1 cellular context compared by ENCODE assay signal in the genomic region with DNA sequence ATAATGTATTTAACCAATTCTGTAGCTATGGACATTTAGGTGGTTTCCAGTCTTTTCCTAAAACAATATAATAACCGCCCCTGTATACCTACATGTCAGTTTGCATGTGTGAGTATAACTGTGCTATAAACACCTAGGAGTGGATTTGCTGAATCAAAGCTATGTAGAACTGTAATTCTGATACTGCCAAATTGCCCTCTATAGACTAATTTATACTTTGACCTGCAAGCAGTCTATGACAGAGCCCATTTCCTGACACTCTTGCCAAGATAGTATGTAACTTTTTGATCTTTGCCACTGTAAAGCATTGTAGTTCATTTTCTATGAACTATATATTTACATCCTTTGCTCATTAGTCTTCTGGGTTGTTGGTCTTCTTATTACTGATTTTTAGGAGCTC.
TF ChIP-seq lines count a peak whose summit lies in the region.

No MANE protein-coding gene starts in this region.

TF ChIP-seq in GM12878, 131 proteins besides CTCF, POLR2A, EP300 and RAD21:
- no peak for TF ChIP-seq KAT2A (conservative IDR thresholded peaks at IDR 0.05; ENCODE audit: control insufficient read depth, low read depth, low read length)
- TF ChIP-seq, protein P1, sequence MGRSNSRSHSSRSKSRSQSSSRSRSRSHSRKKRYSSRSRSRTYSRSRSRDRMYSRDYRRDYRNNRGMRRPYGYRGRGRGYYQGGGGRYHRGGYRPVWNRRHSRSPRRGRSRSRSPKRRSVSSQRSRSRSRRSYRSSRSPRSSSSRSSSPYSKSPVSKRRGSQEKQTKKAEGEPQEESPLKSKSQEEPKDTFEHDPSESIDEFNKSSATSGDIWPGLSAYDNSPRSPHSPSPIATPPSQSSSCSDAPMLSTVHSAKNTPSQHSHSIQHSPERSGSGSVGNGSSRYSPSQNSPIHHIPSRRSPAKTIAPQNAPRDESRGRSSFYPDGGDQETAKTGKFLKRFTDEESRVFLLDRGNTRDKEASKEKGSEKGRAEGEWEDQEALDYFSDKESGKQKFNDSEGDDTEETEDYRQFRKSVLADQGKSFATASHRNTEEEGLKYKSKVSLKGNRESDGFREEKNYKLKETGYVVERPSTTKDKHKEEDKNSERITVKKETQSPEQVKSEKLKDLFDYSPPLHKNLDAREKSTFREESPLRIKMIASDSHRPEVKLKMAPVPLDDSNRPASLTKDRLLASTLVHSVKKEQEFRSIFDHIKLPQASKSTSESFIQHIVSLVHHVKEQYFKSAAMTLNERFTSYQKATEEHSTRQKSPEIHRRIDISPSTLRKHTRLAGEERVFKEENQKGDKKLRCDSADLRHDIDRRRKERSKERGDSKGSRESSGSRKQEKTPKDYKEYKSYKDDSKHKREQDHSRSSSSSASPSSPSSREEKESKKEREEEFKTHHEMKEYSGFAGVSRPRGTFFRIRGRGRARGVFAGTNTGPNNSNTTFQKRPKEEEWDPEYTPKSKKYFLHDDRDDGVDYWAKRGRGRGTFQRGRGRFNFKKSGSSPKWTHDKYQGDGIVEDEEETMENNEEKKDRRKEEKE (IDR thresholded peaks at IDR 0.05) = no peak
- TF ChIP-seq MEF2B (IDR thresholded peaks at IDR 0.05; ENCODE audit: partially characterized antibody, poor library complexity, severe bottlenecking) = no peak
- TF ChIP-seq, protein P2, sequence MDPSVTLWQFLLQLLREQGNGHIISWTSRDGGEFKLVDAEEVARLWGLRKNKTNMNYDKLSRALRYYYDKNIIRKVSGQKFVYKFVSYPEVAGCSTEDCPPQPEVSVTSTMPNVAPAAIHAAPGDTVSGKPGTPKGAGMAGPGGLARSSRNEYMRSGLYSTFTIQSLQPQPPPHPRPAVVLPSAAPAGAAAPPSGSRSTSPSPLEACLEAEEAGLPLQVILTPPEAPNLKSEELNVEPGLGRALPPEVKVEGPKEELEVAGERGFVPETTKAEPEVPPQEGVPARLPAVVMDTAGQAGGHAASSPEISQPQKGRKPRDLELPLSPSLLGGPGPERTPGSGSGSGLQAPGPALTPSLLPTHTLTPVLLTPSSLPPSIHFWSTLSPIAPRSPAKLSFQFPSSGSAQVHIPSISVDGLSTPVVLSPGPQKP (IDR thresholded peaks at IDR 0.05; ENCODE audit: low read depth, low read length) = no peak
- no peak for TF ChIP-seq YBX1 (IDR thresholded peaks at IDR 0.05)
- TF ChIP-seq, protein P3, sequence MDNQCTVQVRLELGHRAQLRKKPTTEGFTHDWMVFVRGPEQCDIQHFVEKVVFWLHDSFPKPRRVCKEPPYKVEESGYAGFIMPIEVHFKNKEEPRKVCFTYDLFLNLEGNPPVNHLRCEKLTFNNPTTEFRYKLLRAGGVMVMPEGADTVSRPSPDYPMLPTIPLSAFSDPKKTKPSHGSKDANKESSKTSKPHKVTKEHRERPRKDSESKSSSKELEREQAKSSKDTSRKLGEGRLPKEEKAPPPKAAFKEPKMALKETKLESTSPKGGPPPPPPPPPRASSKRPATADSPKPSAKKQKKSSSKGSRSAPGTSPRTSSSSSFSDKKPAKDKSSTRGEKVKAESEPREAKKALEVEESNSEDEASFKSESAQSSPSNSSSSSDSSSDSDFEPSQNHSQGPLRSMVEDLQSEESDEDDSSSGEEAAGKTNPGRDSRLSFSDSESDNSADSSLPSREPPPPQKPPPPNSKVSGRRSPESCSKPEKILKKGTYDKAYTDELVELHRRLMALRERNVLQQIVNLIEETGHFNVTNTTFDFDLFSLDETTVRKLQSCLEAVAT (IDR thresholded peaks at IDR 0.05) = no peak
- TF ChIP-seq MYC (IDR thresholded peaks at IDR 0.05; ENCODE audit: insufficient read depth, insufficient read length, insufficient replicate concordance, low read length, severe bottlenecking) = no peak
- TF ChIP-seq FOS (IDR thresholded peaks at IDR 0.05; ENCODE audit: borderline replicate concordance, extremely low read depth, insufficient read length) = no peak
- TF ChIP-seq EZH2 (IDR thresholded peaks at IDR 0.05; ENCODE audit: borderline replicate concordance, control insufficient read depth, low read depth, low read length) = no peak
- TF ChIP-seq, protein P4, sequence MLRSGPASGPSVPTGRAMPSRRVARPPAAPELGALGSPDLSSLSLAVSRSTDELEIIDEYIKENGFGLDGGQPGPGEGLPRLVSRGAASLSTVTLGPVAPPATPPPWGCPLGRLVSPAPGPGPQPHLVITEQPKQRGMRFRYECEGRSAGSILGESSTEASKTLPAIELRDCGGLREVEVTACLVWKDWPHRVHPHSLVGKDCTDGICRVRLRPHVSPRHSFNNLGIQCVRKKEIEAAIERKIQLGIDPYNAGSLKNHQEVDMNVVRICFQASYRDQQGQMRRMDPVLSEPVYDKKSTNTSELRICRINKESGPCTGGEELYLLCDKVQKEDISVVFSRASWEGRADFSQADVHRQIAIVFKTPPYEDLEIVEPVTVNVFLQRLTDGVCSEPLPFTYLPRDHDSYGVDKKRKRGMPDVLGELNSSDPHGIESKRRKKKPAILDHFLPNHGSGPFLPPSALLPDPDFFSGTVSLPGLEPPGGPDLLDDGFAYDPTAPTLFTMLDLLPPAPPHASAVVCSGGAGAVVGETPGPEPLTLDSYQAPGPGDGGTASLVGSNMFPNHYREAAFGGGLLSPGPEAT (IDR thresholded peaks at IDR 0.05; ENCODE audit: low read depth) = no peak
- no peak for TF ChIP-seq TBL1XR1 (IDR thresholded peaks at IDR 0.05; ENCODE audit: low read depth, low read length)
